ENCODE assay signal across 25 cellular contexts in genomic region chr14:35083530-35084150, GRCh38. TPM values are rescaled to one million over a fixed set of nuclear protein-coding genes. Genes with fewer than 3 reads are reported as not detected.
DNase-seq lines count a peak whose midpoint lies in the region; ATAC-seq and TF ChIP-seq lines count a peak whose summit lies in the region.
"Had no signal": no experiment of that assay in that cellular context is flagged by ENCODE, and none has a peak within 500 bp of the region (broad histone marks: within the 10 kb centered on the region; RNA-seq: fewer than 3 reads in every experiment).

No MANE protein-coding gene starts in this region.

- no peak overlapping the region for H3K4me3 Mint-ChIP-seq in activated naive CD4-positive, alpha-beta T cell treated with anti-CD3 and anti-CD28 coated beads, Interleukin-2, amount 50 U/mL, for 24 hours
- H3K4me3 Mint-ChIP-seq in activated T-helper 1 cell treated with anti-CD3 and anti-CD28 coated beads, Interleukin-12 subunit alpha, Interleukin-12 subunit beta, Interleukin-2, Interleukin-4 antibody, amounts not matched to agents 30 ng/mL and 10 ng/mL and 1 ng/mL, durations not matched to agents 14 hours and 24 hours and 36 hours, result no peak overlapping the region
- H3K4me3 Mint-ChIP-seq in stimulated activated naive B cell treated with anti-CD40 and anti-IgM and Interleukin-4, amounts not matched to agents 10 μg/mL and 1 μg/mL and 100 μg/mL, for 72 hours, result no peak overlapping the region
- no peak overlapping the region for H3K4me3 Mint-ChIP-seq in activated CD8-positive, alpha-beta T cell treated with anti-CD3 and anti-CD28 coated beads for 36 hours
- H3K4me3 Mint-ChIP-seq: CD4-positive, alpha-beta memory T cell; IgD-negative memory B cell had no signal

- POLR2A ChIA-PET in activated CD8-positive, alpha-beta T cell treated with anti-CD3 and anti-CD28 coated beads for 36 hours (lab: Charles Lee), result no interaction called here

- intact Hi-C loops in activated T-helper 1 cell treated with anti-CD3 and anti-CD28 coated beads, Interleukin-12 subunit alpha, Interleukin-12 subunit beta, Interleukin-2, Interleukin-4 antibody, amounts not matched to agents 30 ng/mL and 10 ng/mL and 1 ng/mL, durations not matched to agents 14 hours and 24 hours and 36 hours (cut with micrococcal nuclease), result no loop called here
- intact Hi-C loops in mucosa of descending colon (cut with DNase I, micrococcal nuclease), result no loop called here
- intact Hi-C loops in activated CD8-positive, alpha-beta T cell treated with anti-CD3 and anti-CD28 coated beads for 36 hours (cut with micrococcal nuclease), result no loop called here

- H3K27me3 Mint-ChIP-seq in activated naive CD4-positive, alpha-beta T cell treated with anti-CD3 and anti-CD28 coated beads, Interleukin-2, amount 50 U/mL, for 24 hours, result no peaks in the 10 kb centered on the region
- H3K27me3 Mint-ChIP-seq in activated T-helper 1 cell treated with anti-CD3 and anti-CD28 coated beads, Interleukin-12 subunit alpha, Interleukin-12 subunit beta, Interleukin-2, Interleukin-4 antibody, amounts not matched to agents 30 ng/mL and 10 ng/mL and 1 ng/mL, durations not matched to agents 14 hours and 24 hours and 36 hours (ENCODE audit: insufficient read depth), result no peaks in the 10 kb centered on the region
- no peaks in the 10 kb centered on the region for H3K27me3 Mint-ChIP-seq in stimulated activated naive B cell treated with anti-CD40 and anti-IgM and Interleukin-4, amounts not matched to agents 10 μg/mL and 1 μg/mL and 100 μg/mL, for 72 hours
- H3K27me3 Mint-ChIP-seq in activated CD8-positive, alpha-beta T cell treated with anti-CD3 and anti-CD28 coated beads for 36 hours, result no peaks in the 10 kb centered on the region
- H3K27me3 Mint-ChIP-seq: CD4-positive, alpha-beta memory T cell; IgD-negative memory B cell had no signal

- no peaks in the 10 kb centered on the region for H3K36me3 ChIP-seq in mucosa of descending colon (ENCODE audit: low read depth)

- DNase-seq in activated naive CD4-positive, alpha-beta T cell treated with anti-CD3 and anti-CD28 coated beads, Interleukin-2, amount 50 U/mL, for 16 hours, result no peak
- no peak for DNase-seq in activated T-helper 1 cell treated with anti-CD3 and anti-CD28 coated beads, Interleukin-12 subunit alpha, Interleukin-12 subunit beta, Interleukin-2, Interleukin-4 antibody, amounts not matched to agents 30 ng/mL and 10 ng/mL and 1 ng/mL, durations not matched to agents 14 hours and 24 hours and 36 hours (ENCODE audit: low spot score)
- peak in 2 of 3 donors; percentile 38 to 42 for DNase-seq in mucosa of descending colon
- no peak for DNase-seq in stimulated activated naive B cell treated with anti-CD40 and anti-IgM and Interleukin-4, amounts not matched to agents 10 μg/mL and 1 μg/mL and 100 μg/mL, for 72 hours
- DNase-seq in activated CD8-positive, alpha-beta T cell treated with anti-CD3 and anti-CD28 coated beads for 36 hours, result no peak
- DNase-seq: CD4-positive, alpha-beta memory T cell; COR-L47; GDM1; HCEC 1CT; NCI-H1092 treated with DMSO at 0.1 percent for 48 hours; NCI-H1436; NCI-H187; NCI-H2081 treated with DMSO at 0.1 percent for 48 hours; NCI-H2171; NCI-H226; NCI-H510A; NCI-H69; Right ventricle myocardium superior; RPMI8226 had no signal

- H3K9me3 Mint-ChIP-seq in activated naive CD4-positive, alpha-beta T cell treated with anti-CD3 and anti-CD28 coated beads, Interleukin-2, amount 50 U/mL, for 24 hours, result no peaks in the 10 kb centered on the region
- H3K9me3 Mint-ChIP-seq in activated T-helper 1 cell treated with anti-CD3 and anti-CD28 coated beads, Interleukin-12 subunit alpha, Interleukin-12 subunit beta, Interleukin-2, Interleukin-4 antibody, amounts not matched to agents 30 ng/mL and 10 ng/mL and 1 ng/mL, durations not matched to agents 14 hours and 24 hours and 36 hours, result no peaks in the 10 kb centered on the region
- H3K9me3 Mint-ChIP-seq in stimulated activated naive B cell treated with anti-CD40 and anti-IgM and Interleukin-4, amounts not matched to agents 10 μg/mL and 1 μg/mL and 100 μg/mL, for 72 hours, result no peaks in the 10 kb centered on the region
- H3K9me3 Mint-ChIP-seq in activated CD8-positive, alpha-beta T cell treated with anti-CD3 and anti-CD28 coated beads for 36 hours, result no peaks in the 10 kb centered on the region
- H3K9me3 Mint-ChIP-seq: CD4-positive, alpha-beta memory T cell; IgD-negative memory B cell had no signal

- no peak overlapping the region for H3K4me3 ChIP-seq in mucosa of descending colon
- H3K4me3 ChIP-seq: BLaER1, GM12878, SJSA1 had no signal

- H3K9me3 ChIP-seq in mucosa of descending colon, result no peaks in the 10 kb centered on the region
- H3K9me3 ChIP-seq: BLaER1, SJSA1 had no signal

- peaks cover 9% of the 10 kb centered on the region for H3K36me3 Mint-ChIP-seq in activated naive CD4-positive, alpha-beta T cell treated with anti-CD3 and anti-CD28 coated beads, Interleukin-2, amount 50 U/mL, for 24 hours
- H3K36me3 Mint-ChIP-seq in activated T-helper 1 cell treated with anti-CD3 and anti-CD28 coated beads, Interleukin-12 subunit alpha, Interleukin-12 subunit beta, Interleukin-2, Interleukin-4 antibody, amounts not matched to agents 30 ng/mL and 10 ng/mL and 1 ng/mL, durations not matched to agents 14 hours and 24 hours and 36 hours (ENCODE audit: low read depth), result peaks cover 34% of the 10 kb centered on the region
- peaks cover 25 to 29% of the 10 kb centered on the region in 2 donors for H3K36me3 Mint-ChIP-seq in stimulated activated naive B cell treated with anti-CD40 and anti-IgM and Interleukin-4, amounts not matched to agents 10 μg/mL and 1 μg/mL and 100 μg/mL, for 72 hours
- peaks cover 30% of the 10 kb centered on the region for H3K36me3 Mint-ChIP-seq in activated CD8-positive, alpha-beta T cell treated with anti-CD3 and anti-CD28 coated beads for 36 hours (ENCODE audit: low read depth)

- peaks cover 19% of the 10 kb centered on the region for H3K4me1 ChIP-seq in mucosa of descending colon (ENCODE audit: low read depth)
- H3K4me1 ChIP-seq: BLaER1, SJSA1 had no signal

- TF ChIP-seq CTCF in mucosa of descending colon (IDR thresholded peaks at IDR 0.05), result no peak
- no peak for TF ChIP-seq CTCF in activated CD8-positive, alpha-beta T cell treated with anti-CD3 and anti-CD28 coated beads for 36 hours (IDR thresholded peaks at IDR 0.05)

- H3K27ac Mint-ChIP-seq in activated naive CD4-positive, alpha-beta T cell treated with anti-CD3 and anti-CD28 coated beads, Interleukin-2, amount 50 U/mL, for 24 hours, result peak overlapping the region; percentile 10
- peak overlapping the region; percentile 36 for H3K27ac Mint-ChIP-seq in activated T-helper 1 cell treated with anti-CD3 and anti-CD28 coated beads, Interleukin-12 subunit alpha, Interleukin-12 subunit beta, Interleukin-2, Interleukin-4 antibody, amounts not matched to agents 30 ng/mL and 10 ng/mL and 1 ng/mL, durations not matched to agents 14 hours and 24 hours and 36 hours
- H3K27ac Mint-ChIP-seq in stimulated activated naive B cell treated with anti-CD40 and anti-IgM and Interleukin-4, amounts not matched to agents 10 μg/mL and 1 μg/mL and 100 μg/mL, for 72 hours, result peak overlapping the region; percentile 20
- no peak overlapping the region for H3K27ac Mint-ChIP-seq in activated CD8-positive, alpha-beta T cell treated with anti-CD3 and anti-CD28 coated beads for 36 hours

- CTCF ChIA-PET in activated CD8-positive, alpha-beta T cell treated with anti-CD3 and anti-CD28 coated beads for 36 hours (lab: Charles Lee), result no interaction called here

- no peaks in the 10 kb centered on the region for H3K4me1 Mint-ChIP-seq in activated naive CD4-positive, alpha-beta T cell treated with anti-CD3 and anti-CD28 coated beads, Interleukin-2, amount 50 U/mL, for 24 hours
- H3K4me1 Mint-ChIP-seq in activated T-helper 1 cell treated with anti-CD3 and anti-CD28 coated beads, Interleukin-12 subunit alpha, Interleukin-12 subunit beta, Interleukin-2, Interleukin-4 antibody, amounts not matched to agents 30 ng/mL and 10 ng/mL and 1 ng/mL, durations not matched to agents 14 hours and 24 hours and 36 hours (ENCODE audit: low read depth), result no peaks in the 10 kb centered on the region
- no peaks in the 10 kb centered on the region for H3K4me1 Mint-ChIP-seq in stimulated activated naive B cell treated with anti-CD40 and anti-IgM and Interleukin-4, amounts not matched to agents 10 μg/mL and 1 μg/mL and 100 μg/mL, for 72 hours
- no peaks in the 10 kb centered on the region for H3K4me1 Mint-ChIP-seq in activated CD8-positive, alpha-beta T cell treated with anti-CD3 and anti-CD28 coated beads for 36 hours (ENCODE audit: low read depth)
- H3K4me1 Mint-ChIP-seq: CD4-positive, alpha-beta memory T cell had no signal

- ATAC-seq in mucosa of descending colon (peak; percentile 84), GM19397 (IDR thresholded peaks at IDR 0.05; ENCODE audit: unreplicated experiment) (no peak)
- ATAC-seq in stimulated activated naive B cell treated with anti-CD40 and anti-IgM and Interleukin-4, amounts not matched to agents 10 μg/mL and 1 μg/mL and 100 μg/mL, for 72 hours (replicated peaks), result no peak
- ATAC-seq in activated CD8-positive, alpha-beta T cell treated with anti-CD3 and anti-CD28 coated beads for 36 hours, result no peak
- ATAC-seq: GM12878 had no signal

RNA-seq across cellular contexts. Expression of gene FAM177A1, which starts 37.6 kb away (rescaled TPM):
- 43.2 and 46.3 TPM in 2 replicates for total RNA-seq in activated T-helper 1 cell treated with anti-CD3 and anti-CD28 coated beads, Interleukin-12 subunit alpha, Interleukin-12 subunit beta, Interleukin-2, Interleukin-4 antibody, amounts not matched to agents 30 ng/mL and 10 ng/mL and 1 ng/mL, durations not matched to agents 14 hours and 24 hours and 36 hours
- 100 to 1,000 TPM in 2 of 3 donors, 10 to 100 TPM in 1; 98.1 to 152 (median 142) TPM for total RNA-seq in mucosa of descending colon
- 10 to 100 TPM; 28.0 to 35.8 TPM for total RNA-seq in activated CD8-positive, alpha-beta T cell treated with anti-CD3 and anti-CD28 coated beads for 36 hours

RNA-seq across cellular contexts. Expression of gene PPP2R3C, which starts 38.1 kb away (rescaled TPM):
- 48.2 and 52.4 TPM in 2 replicates for total RNA-seq in activated T-helper 1 cell treated with anti-CD3 and anti-CD28 coated beads, Interleukin-12 subunit alpha, Interleukin-12 subunit beta, Interleukin-2, Interleukin-4 antibody, amounts not matched to agents 30 ng/mL and 10 ng/mL and 1 ng/mL, durations not matched to agents 14 hours and 24 hours and 36 hours
- 10 to 100 TPM; 21.5 to 35.5 (median 23.0) TPM for total RNA-seq in mucosa of descending colon
- 10 to 100 TPM; 38.2 to 40.7 TPM for total RNA-seq in activated CD8-positive, alpha-beta T cell treated with anti-CD3 and anti-CD28 coated beads for 36 hours

RNA-seq across cellular contexts. Expression of gene PRORP, which starts 38.7 kb away (rescaled TPM):
- 34.1 and 38.0 TPM in 2 replicates for total RNA-seq in activated T-helper 1 cell treated with anti-CD3 and anti-CD28 coated beads, Interleukin-12 subunit alpha, Interleukin-12 subunit beta, Interleukin-2, Interleukin-4 antibody, amounts not matched to agents 30 ng/mL and 10 ng/mL and 1 ng/mL, durations not matched to agents 14 hours and 24 hours and 36 hours
- total RNA-seq in mucosa of descending colon, result 10 to 100 TPM; 18.6 to 30.7 (median 27.5) TPM
- total RNA-seq in activated CD8-positive, alpha-beta T cell treated with anti-CD3 and anti-CD28 coated beads for 36 hours, result 10 to 100 TPM; 30.6 to 34.4 TPM

Comparison
In these comparisons a context has a peak if more than half of its experiments do, and no peak if none do; other contexts are left out.
1. DNase-seq: peak in mucosa of descending colon (2 of 3); none in activated naive CD4-positive, alpha-beta T cell treated with anti-CD3 and anti-CD28 coated beads, Interleukin-2, amount 50 U/mL, for 16 hours (single experiment), activated T-helper 1 cell treated with anti-CD3 and anti-CD28 coated beads, Interleukin-12 subunit alpha, Interleukin-12 subunit beta, Interleukin-2, Interleukin-4 antibody, amounts not matched to agents 30 ng/mL and 10 ng/mL and 1 ng/mL, durations not matched to agents 14 hours and 24 hours and 36 hours (single experiment), stimulated activated naive B cell treated with anti-CD40 and anti-IgM and Interleukin-4, amounts not matched to agents 10 μg/mL and 1 μg/mL and 100 μg/mL, for 72 hours (single experiment) and activated CD8-positive, alpha-beta T cell treated with anti-CD3 and anti-CD28 coated beads for 36 hours (single experiment).